Comparison of ENCODE assay signal across 15 cellular contexts in the genomic region with DNA sequence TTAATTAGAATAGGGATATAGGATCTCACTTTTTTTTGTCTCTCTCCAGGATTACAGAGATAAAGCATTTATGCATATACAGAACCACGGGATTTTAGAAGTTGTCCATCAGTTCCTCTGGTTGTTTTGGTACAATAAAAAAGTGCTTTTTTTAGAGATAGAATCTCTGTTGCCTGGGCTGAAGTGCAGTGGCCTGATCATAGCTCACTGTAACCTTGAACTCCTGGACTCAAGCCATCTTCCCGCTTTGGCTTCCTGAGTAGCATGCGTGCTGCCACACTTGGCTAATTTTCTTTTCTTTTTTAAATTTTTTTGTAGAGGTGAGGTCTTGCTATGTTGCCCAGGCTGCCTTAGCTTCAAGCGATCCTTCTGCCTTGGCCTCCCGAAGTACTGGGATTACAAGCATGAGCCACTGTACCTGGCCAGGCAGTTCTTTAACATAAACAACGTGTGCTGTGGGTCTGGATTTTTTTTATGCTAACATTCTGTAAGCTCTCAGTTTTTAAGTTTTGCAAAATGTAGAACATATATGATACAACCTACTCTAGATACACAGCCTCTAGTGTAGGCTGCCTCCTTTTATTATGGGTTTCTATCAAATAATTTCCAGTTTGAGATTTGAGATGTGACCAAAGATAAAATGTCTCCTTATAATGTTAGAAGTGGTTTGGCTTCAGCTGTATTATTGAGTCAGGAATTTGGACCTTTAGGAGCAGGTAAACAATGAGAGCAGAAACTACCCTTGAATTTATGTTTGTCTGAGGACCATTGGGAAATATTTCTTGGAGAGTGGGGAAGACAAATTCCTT. TPM values are rescaled to one million over a fixed set of nuclear protein-coding genes. Genes with fewer than 3 reads are reported as not detected.
DNase-seq lines count a peak whose midpoint lies in the region; ATAC-seq, FAIRE-seq and TF ChIP-seq lines count a peak whose summit lies in the region.
"Had no signal": no experiment of that assay in that cellular context is flagged by ENCODE, and none has a peak within 500 bp of the region (broad histone marks: within the 10 kb centered on the region; RNA-seq: fewer than 3 reads in every experiment).

No MANE protein-coding gene starts in this region.

- H3K9me3 ChIP-seq in BLaER1 (no peaks in the 10 kb centered on the region), OCI-LY7 (ENCODE audit: low read length) (no peaks in the 10 kb centered on the region), pancreas (no peaks in the 10 kb centered on the region), aorta (ENCODE audit: control insufficient read depth, low read length) (no peaks in the 10 kb centered on the region)
- H3K9me3 ChIP-seq: vagina had no signal

- H3K36me3 Mint-ChIP-seq in glutamatergic neuron (ENCODE audit: unreplicated experiment): no peaks in the 10 kb centered on the region
- H3K36me3 Mint-ChIP-seq: T-cell had no signal

- peaks cover 90% of the 10 kb centered on the region for H3K4me1 ChIP-seq in BLaER1
- peaks cover 83% of the 10 kb centered on the region for H3K4me1 ChIP-seq in OCI-LY7 (ENCODE audit: insufficient read depth, low read length, poor library complexity, severe bottlenecking)
- peaks cover 17 to 35% (median 21%) of the 10 kb centered on the region in 3 donors for H3K4me1 ChIP-seq in pancreas
- no peaks in the 10 kb centered on the region for H3K4me1 ChIP-seq in aorta (ENCODE audit: control insufficient read depth in 1 of 2, insufficient read depth in 2 of 2, low read length in 2 of 2)

- no peak overlapping the region for H3K9ac ChIP-seq in BLaER1

- FAIRE-seq in pancreas (lab: Jason Lieb, UNC): no peak

- H3K4me1 Mint-ChIP-seq in glutamatergic neuron (ENCODE audit: low read depth, unreplicated experiment): peaks cover 53% of the 10 kb centered on the region

- POLR2A ChIA-PET in OCI-LY7 (lab: Charles Lee): interaction anchor here (0.7 to 1.2 kb wide), 3 partner anchors 11 to 92 kb away, joined by 3 to 6 read pairs (median 3); no protein-coding TSS in a partner anchor

- no peak overlapping the region for H3K4me3 ChIP-seq in BLaER1
- no peak overlapping the region for H3K4me3 ChIP-seq in OCI-LY7 (ENCODE audit: low read depth, low read length, poor library complexity, severe bottlenecking)
- no peak overlapping the region for H3K4me3 ChIP-seq in pancreas
- H3K4me3 ChIP-seq in aorta (ENCODE audit: low read length in 2 of 2): no peak overlapping the region
- H3K4me3 ChIP-seq: vagina had no signal

- H4K20me1 ChIP-seq in BLaER1 (peaks cover 96% of the 10 kb centered on the region), OCI-LY7 (ENCODE audit: insufficient read depth, low read length) (peaks cover 63% of the 10 kb centered on the region)

- ATAC-seq in pancreas (peak; percentile 34 to 64 (median 51)), aorta (ENCODE audit: low FRiP score) (no peak), HG02623 (IDR thresholded peaks at IDR 0.05; ENCODE audit: unreplicated experiment) (no peak)
- ATAC-seq: activated CD4-positive, alpha-beta T cell treated with anti-CD3 and anti-CD28 coated beads for 36 hours; T-cell had no signal

- peaks cover 16% of the 10 kb centered on the region for H3K27me3 Mint-ChIP-seq in glutamatergic neuron (ENCODE audit: unreplicated experiment)
- H3K27me3 Mint-ChIP-seq: activated CD4-positive, alpha-beta T cell treated with anti-CD3 and anti-CD28 coated beads for 36 hours; T-cell had no signal

- no peaks in the 10 kb centered on the region for H3K9me2 ChIP-seq in OCI-LY7 (ENCODE audit: insufficient read depth, low read length)

- CTCF ChIA-PET in OCI-LY7 (lab: Charles Lee; ENCODE audit: unreplicated experiment): no interaction called here

- intact Hi-C loops in OCI-LY7 (cut with micrococcal nuclease; ENCODE audit: unreplicated experiment): loop anchor here (5.0 to 10.0 kb wide), 2 partner anchors 38 to 575 kb away; a partner anchor contains a TSS
- intact Hi-C loops in pancreas (cut with DNase I): no loop called here
- intact Hi-C loops in aorta (cut with DNase I): no loop called here

- BruUV-seq in OCI-LY7 (replicated peaks; lab: Mats Ljungman, UMichigan): no TSS peak

- H3K4me2 ChIP-seq in BLaER1 (peak overlapping the region; percentile 91), OCI-LY7 (ENCODE audit: low read length) (peak overlapping the region; percentile 13; the same call in 1 of the 2 replicates)

- peak overlapping the region; percentile 78 for H3K4me3 Mint-ChIP-seq in glutamatergic neuron (ENCODE audit: unreplicated experiment)
- H3K4me3 Mint-ChIP-seq: activated CD4-positive, alpha-beta T cell treated with anti-CD3 and anti-CD28 coated beads for 36 hours; T-cell had no signal

- H3K9me3 Mint-ChIP-seq in glutamatergic neuron (ENCODE audit: unreplicated experiment): peaks cover 24% of the 10 kb centered on the region
- H3K9me3 Mint-ChIP-seq: T-cell had no signal

- H3K27me3 ChIP-seq in BLaER1 (no peaks in the 10 kb centered on the region), pancreas (no peaks in the 10 kb centered on the region), aorta (ENCODE audit: control insufficient read depth in 1 of 2, insufficient read depth in 2 of 2, low read length in 1 of 2) (no peaks in the 10 kb centered on the region)
- H3K27me3 ChIP-seq: vagina had no signal

- peak overlapping the region; percentile 83 for H3K27ac Mint-ChIP-seq in glutamatergic neuron (ENCODE audit: unreplicated experiment)
- H3K27ac Mint-ChIP-seq: activated CD4-positive, alpha-beta T cell treated with anti-CD3 and anti-CD28 coated beads for 36 hours; T-cell had no signal

- peaks cover 100% of the 10 kb centered on the region for H3K79me2 ChIP-seq in OCI-LY7 (ENCODE audit: insufficient read depth, low read depth, low read length)

- H3K36me3 ChIP-seq in BLaER1 (peaks cover 5% of the 10 kb centered on the region; the same call in 1 of the 2 replicates), OCI-LY7 (ENCODE audit: insufficient read depth, low read length) (peaks cover 70% of the 10 kb centered on the region), pancreas (no peaks in the 10 kb centered on the region), aorta (ENCODE audit: control insufficient read depth in 1 of 2, insufficient read depth in 2 of 2, low read length in 1 of 2) (no peaks in the 10 kb centered on the region)
- H3K36me3 ChIP-seq: vagina had no signal

- no peak overlapping the region for H2AFZ ChIP-seq in OCI-LY7 (ENCODE audit: low read length)

- DNase-seq in OCI-LY7 (ENCODE audit: low spot score) (no peak), glutamatergic neuron (no peak), pancreas (peak in 4 of 6 donors; percentile 42 to 60 (median 58)), aorta (no peak), cortex of kidney (lab: John Stamatoyannopoulos, UW) (no peak), NCI-H526 treated with DMSO at 0.1 percent for 48 hours (lab: John Stamatoyannopoulos, UW) (no peak)
- DNase-seq: activated CD4-positive, alpha-beta T cell treated with anti-CD3 and anti-CD28 coated beads for 36 hours; DMS79 treated with DMSO at 0.1 percent for 48 hours; effector memory CD4-positive, alpha-beta T cell; kidney glomerular epithelial cell; NCI-H2081; T-cell had no signal

- H3K27ac ChIP-seq in BLaER1 (no peak overlapping the region), OCI-LY7 (ENCODE audit: low read depth, low read length, poor library complexity, severe bottlenecking) (no peak overlapping the region), pancreas (no peak overlapping the region), aorta (ENCODE audit: low read depth in 1 of 2, low read length in 2 of 2) (no peak overlapping the region)
- H3K27ac ChIP-seq: vagina had no signal

- TF ChIP-seq CTCF in OCI-LY7 (conservative IDR thresholded peaks at IDR 0.05; ENCODE audit: low read length) (no peak), glutamatergic neuron (IDR thresholded peaks at IDR 0.05; ENCODE audit: partially characterized antibody, unreplicated experiment) (no peak), pancreas (IDR thresholded peaks at IDR 0.05) (no peak)

- WGBS in pancreas, 2 donors: 24 to 28% methylated on average over 6 of the region's 6 CpGs
- 75 to 80% methylated on average over 6 of the region's 6 CpGs for WGBS in aorta, 2 donors

RNA-seq across cellular contexts. Expression of a gene that starts 57.4 kb away (rescaled TPM):
- 21.0 and 39.3 TPM in 2 replicates for total RNA-seq in OCI-LY7 (2014; rRNA removed; shearing (Covaris generic))
- 17.6 and 18.9 TPM in 2 replicates for total RNA-seq in OCI-LY7 (2022)
- total RNA-seq in glutamatergic neuron (ENCODE audit: unreplicated experiment): 9.7 TPM
- 1 to 10 TPM; 3.1 to 8.6 (median 5.3) TPM for total RNA-seq in pancreas
- 1 to 10 TPM; 2.3 to 2.9 TPM for polyA plus RNA-seq in pancreas
- total RNA-seq in aorta: 10 to 100 TPM; 10.1 to 15.2 TPM
- polyA plus RNA-seq in aorta: 1 to 10 TPM; 1.1 to 4.8 TPM

Comparison
In these comparisons a context has a peak if more than half of its experiments do, and no peak if none do; other contexts are left out.
1. DNase-seq: peak in pancreas (4 of 6); none in OCI-LY7 (single experiment), glutamatergic neuron (single experiment), aorta (0 of 2), cortex of kidney (single experiment) and NCI-H526 treated with DMSO at 0.1 percent for 48 hours (single experiment).
2. ATAC-seq: peak in pancreas (4 of 4); none in aorta (single experiment) and HG02623 (single experiment).